12 cellular contexts compared by ENCODE assay signal in the genomic region with DNA sequence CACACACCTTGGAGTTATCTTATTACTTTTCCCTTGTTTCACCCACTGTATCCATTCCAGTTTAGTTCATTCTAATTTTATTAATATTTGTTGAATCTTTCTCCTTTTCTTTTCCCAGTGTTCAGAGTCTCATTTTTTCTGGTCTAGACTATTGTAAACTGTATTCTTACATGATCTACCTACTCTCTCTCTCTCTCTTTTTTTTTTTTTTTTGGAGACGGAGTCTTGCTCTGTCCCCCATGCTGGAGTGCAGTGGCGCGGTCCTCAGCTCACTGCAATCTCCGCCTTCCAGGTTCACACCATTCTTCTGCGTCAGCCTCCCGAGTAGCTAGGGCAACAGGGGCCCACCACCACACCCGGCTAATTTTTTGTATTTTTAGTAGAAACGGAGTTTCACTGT. TPM values are rescaled to one million over a fixed set of nuclear protein-coding genes. Genes with fewer than 3 reads are reported as not detected.
DNase-seq lines count a peak whose midpoint lies in the region; ATAC-seq and TF ChIP-seq lines count a peak whose summit lies in the region.
"Had no signal": no experiment of that assay in that cellular context is flagged by ENCODE, and none has a peak within 500 bp of the region (broad histone marks: within the 10 kb centered on the region; RNA-seq: fewer than 3 reads in every experiment).

No MANE protein-coding gene starts in this region.

- H3K4me1 ChIP-seq in cardiac muscle cell (ENCODE audit: low read depth) (peaks cover 16% of the 10 kb centered on the region), right cardiac atrium (ENCODE audit: control insufficient read depth, insufficient read depth, low read length) (no peaks in the 10 kb centered on the region)

- H3K9me3 ChIP-seq in cardiac muscle cell (ENCODE audit: low read depth), result no peaks in the 10 kb centered on the region
- no peaks in the 10 kb centered on the region for H3K9me3 ChIP-seq in right cardiac atrium (ENCODE audit: control insufficient read depth, low read length)
- H3K9me3 ChIP-seq: HAP-1, left lung had no signal

- H3K9me3 Mint-ChIP-seq in activated naive CD8-positive, alpha-beta T cell (ENCODE audit: low read depth), result no peaks in the 10 kb centered on the region
- H3K9me3 Mint-ChIP-seq in memory B cell (no peaks in the 10 kb centered on the region), type B pancreatic cell (no peaks in the 10 kb centered on the region)

- H3K4me1 Mint-ChIP-seq in activated naive CD8-positive, alpha-beta T cell (ENCODE audit: low read depth), result peaks cover 51% of the 10 kb centered on the region
- peaks cover 37% of the 10 kb centered on the region for H3K4me1 Mint-ChIP-seq in memory B cell
- peaks cover 18% of the 10 kb centered on the region for H3K4me1 Mint-ChIP-seq in type B pancreatic cell (ENCODE audit: unreplicated experiment)

- no peak overlapping the region for H3K27ac Mint-ChIP-seq in activated naive CD8-positive, alpha-beta T cell
- H3K27ac Mint-ChIP-seq in memory B cell (peak overlapping the region; percentile 97), type B pancreatic cell (peak overlapping the region; percentile 95)

- intact Hi-C loops in right cardiac atrium (cut with DNase I), result loop anchor here in 2 of 4 donors (10.0 kb wide), 1 partner anchor 291 kb away; the partner anchor contains the start of genes DDIAS (in 2 of the 2) and PRCP (in 2 of the 2)

- ATAC-seq in right cardiac atrium, result no peak
- ATAC-seq in memory B cell (ENCODE audit: low read depth), result no peak
- no peak for ATAC-seq in HG03135 (IDR thresholded peaks at IDR 0.05; ENCODE audit: unreplicated experiment)
- ATAC-seq in GM21825 (IDR thresholded peaks at IDR 0.05; ENCODE audit: unreplicated experiment), result no peak
- ATAC-seq: left lung had no signal

- H3K27me3 ChIP-seq in cardiac muscle cell (no peaks in the 10 kb centered on the region), right cardiac atrium (ENCODE audit: control insufficient read depth, insufficient read depth) (no peaks in the 10 kb centered on the region)
- H3K27me3 ChIP-seq: left lung had no signal

- H3K36me3 Mint-ChIP-seq in activated naive CD8-positive, alpha-beta T cell, result peaks cover 12% of the 10 kb centered on the region
- H3K36me3 Mint-ChIP-seq in memory B cell (peaks cover 13% of the 10 kb centered on the region), type B pancreatic cell (peaks cover 4% of the 10 kb centered on the region)

- H3K27ac ChIP-seq in cardiac muscle cell, result peak overlapping the region; percentile 68
- no peak overlapping the region for H3K27ac ChIP-seq in right cardiac atrium (ENCODE audit: low read length)

- TF ChIP-seq CTCF in cardiac muscle cell (IDR thresholded peaks at IDR 0.05; ENCODE audit: low read depth, low read length), result no peak
- no peak for TF ChIP-seq CTCF in type B pancreatic cell (conservative IDR thresholded peaks at IDR 0.05)

- DNase-seq in cardiac muscle cell (ENCODE audit: low read depth in 1 of 2, low spot score in 1 of 2) (no peak), right cardiac atrium (no peak), memory B cell (ENCODE audit: low spot score in 2 of 2) (no peak), type B pancreatic cell (ENCODE audit: extremely low spot score, unreplicated experiment) (no peak), NCI-H510A treated with DMSO at 0.1 percent for 48 hours (lab: John Stamatoyannopoulos, UW) (no peak)
- DNase-seq: left lung, NCI-H526 treated with DMSO at 0.1 percent for 48 hours, T1000 had no signal

- H3K36me3 ChIP-seq in cardiac muscle cell, result peaks cover 15% of the 10 kb centered on the region

- no peaks in the 10 kb centered on the region for H3K27me3 Mint-ChIP-seq in activated naive CD8-positive, alpha-beta T cell
- H3K27me3 Mint-ChIP-seq in memory B cell, result no peaks in the 10 kb centered on the region
- no peaks in the 10 kb centered on the region for H3K27me3 Mint-ChIP-seq in type B pancreatic cell

- H3K4me3 ChIP-seq in cardiac muscle cell (no peak overlapping the region), right cardiac atrium (ENCODE audit: low read length) (no peak overlapping the region)

- peak overlapping the region; percentile 99 for H3K4me3 Mint-ChIP-seq in activated naive CD8-positive, alpha-beta T cell
- H3K4me3 Mint-ChIP-seq in memory B cell (peak overlapping the region; percentile 30), type B pancreatic cell (peak overlapping the region; percentile 99)

- 97% methylated on average over 8 of the region's 8 CpGs for WGBS in right cardiac atrium

RNA-seq across cellular contexts. Expression of gene ANKRD42, which starts 2.1 kb away (rescaled TPM):
- total RNA-seq in cardiac muscle cell (8.1 and 8.6 TPM in 2 replicates), right cardiac atrium (1 to 10 TPM; 7.9 to 9.7 (median 9.0) TPM), type B pancreatic cell (ENCODE audit: low replicate concordance) (12.1 and 12.2 TPM in 2 replicates)
- polyA plus RNA-seq in cardiac muscle cell (6.8 and 8.3 TPM in 2 replicates), right cardiac atrium (4.7 TPM)

RNA-seq across cellular contexts. Expression of gene PCF11, which starts 38.7 kb away (rescaled TPM):
- total RNA-seq in cardiac muscle cell (77.2 and 204 TPM in 2 replicates), right cardiac atrium (10 to 100 TPM; 31.5 to 38.4 (median 34.6) TPM), type B pancreatic cell (ENCODE audit: low replicate concordance) (62.1 and 65.1 TPM in 2 replicates)
- polyA plus RNA-seq in cardiac muscle cell (14.5 and 19.9 TPM in 2 replicates), right cardiac atrium (17.5 TPM)

Comparison
In these comparisons a context has a peak if more than half of its experiments do, and no peak if none do; other contexts are left out.
1. H3K4me3 Mint-ChIP-seq: peak in every context shown above with its lines; median percentile 99 in activated naive CD8-positive, alpha-beta T cell; 99 in type B pancreatic cell; 30 in memory B cell.